Comparison of ENCODE assay signal across 12 cellular contexts in the genomic region with DNA sequence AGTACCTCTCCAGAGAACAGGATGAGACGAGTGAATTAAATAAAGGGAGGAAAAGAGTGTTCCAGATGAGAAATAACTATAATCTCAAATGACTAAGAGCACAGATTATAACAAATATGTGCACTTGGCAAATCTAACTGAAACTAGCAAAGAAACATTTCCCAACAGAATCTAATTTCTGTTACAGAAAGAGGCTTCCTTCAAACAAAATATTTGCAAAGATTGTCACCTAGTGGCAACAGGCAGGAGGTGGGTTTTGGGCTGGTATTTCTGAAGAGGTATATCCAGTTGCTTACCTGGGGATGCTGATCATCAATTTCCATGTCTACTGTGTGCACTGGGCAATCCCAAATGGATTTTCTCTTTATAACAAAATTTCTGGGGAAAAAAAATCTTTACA. TPM values are rescaled to one million over a fixed set of nuclear protein-coding genes. Genes with fewer than 3 reads are reported as not detected.
DNase-seq lines count a peak whose midpoint lies in the region; ATAC-seq and TF ChIP-seq lines count a peak whose summit lies in the region.
"Had no signal": no experiment of that assay in that cellular context is flagged by ENCODE, and none has a peak within 500 bp of the region (broad histone marks: within the 10 kb centered on the region; RNA-seq: fewer than 3 reads in every experiment).

No MANE protein-coding gene starts in this region.

- intact Hi-C loops in Right ventricle myocardium inferior (cut with DNase I): no loop called here
- intact Hi-C loops in heart right ventricle (cut with DNase I): loop anchor here in 2 of 10 donors (10.0 kb wide), 3 partner anchors 583 to 893 kb away; no protein-coding TSS in a partner anchor
- intact Hi-C loops in esophagus muscularis mucosa (cut with DNase I): no loop called here
- intact Hi-C loops in activated CD4-positive, alpha-beta T cell treated with anti-CD3 and anti-CD28 coated beads, Interleukin-2, amount 10 ng/mL, durations not matched to agents 24 days and 14 days (cut with micrococcal nuclease): no loop called here

- no peaks in the 10 kb centered on the region for H3K36me3 ChIP-seq in heart right ventricle
- no peaks in the 10 kb centered on the region for H3K36me3 ChIP-seq in esophagus muscularis mucosa
- no peaks in the 10 kb centered on the region for H3K36me3 ChIP-seq in thoracic aorta
- H3K36me3 ChIP-seq: spleen, transverse colon had no signal

- H3K9me3 Mint-ChIP-seq in activated CD4-positive, alpha-beta T cell treated with anti-CD3 and anti-CD28 coated beads, Interleukin-2, amount 10 ng/mL, durations not matched to agents 24 days and 14 days: no peaks in the 10 kb centered on the region

- H3K4me1 ChIP-seq in heart right ventricle: peaks cover 0 to 7% (median 2%) of the 10 kb centered on the region in 9 donors
- H3K4me1 ChIP-seq in esophagus muscularis mucosa: peaks cover 0 to 14% (median 7%) of the 10 kb centered on the region in 4 donors
- no peaks in the 10 kb centered on the region for H3K4me1 ChIP-seq in thoracic aorta (ENCODE audit: control insufficient read depth in 1 of 2, low read depth in 2 of 2)

- no peaks in the 10 kb centered on the region for H3K36me3 Mint-ChIP-seq in activated CD4-positive, alpha-beta T cell treated with anti-CD3 and anti-CD28 coated beads, Interleukin-2, amount 10 ng/mL, durations not matched to agents 24 days and 14 days (ENCODE audit: low read depth)

- ATAC-seq in Right ventricle myocardium inferior (peak; percentile 14), heart right ventricle (no peak), thoracic aorta (ENCODE audit: insufficient number of reproducible peaks, low FRiP score, low read depth) (no peak)

- no peak overlapping the region for H3K4me3 ChIP-seq in heart right ventricle
- H3K4me3 ChIP-seq in esophagus muscularis mucosa: no peak overlapping the region
- no peak overlapping the region for H3K4me3 ChIP-seq in thoracic aorta
- H3K4me3 ChIP-seq: spleen, transverse colon had no signal

- no peak overlapping the region for H3K27ac Mint-ChIP-seq in activated CD4-positive, alpha-beta T cell treated with anti-CD3 and anti-CD28 coated beads, Interleukin-2, amount 10 ng/mL, durations not matched to agents 24 days and 14 days

- peak in 3 of 9 donors; percentile 23 to 30 (median 30) for TF ChIP-seq CTCF in heart right ventricle (IDR thresholded peaks at IDR 0.05)
- peak; percentile 14 to 37 (median 30) for TF ChIP-seq CTCF in esophagus muscularis mucosa (IDR thresholded peaks at IDR 0.05)
- peak; percentile 8 for TF ChIP-seq CTCF in thoracic aorta (IDR thresholded peaks at IDR 0.05)

- peaks cover 47% of the 10 kb centered on the region for H3K27me3 Mint-ChIP-seq in activated CD4-positive, alpha-beta T cell treated with anti-CD3 and anti-CD28 coated beads, Interleukin-2, amount 10 ng/mL, durations not matched to agents 24 days and 14 days

- no peak for TF ChIP-seq EP300 in esophagus muscularis mucosa (IDR thresholded peaks at IDR 0.05)

- peaks cover 12% of the 10 kb centered on the region for H3K4me1 Mint-ChIP-seq in activated CD4-positive, alpha-beta T cell treated with anti-CD3 and anti-CD28 coated beads, Interleukin-2, amount 10 ng/mL, durations not matched to agents 24 days and 14 days

- TF ChIP-seq POLR2A in esophagus muscularis mucosa (IDR thresholded peaks at IDR 0.05; ENCODE audit: low read depth): no peak

- H3K27me3 ChIP-seq in heart right ventricle (peaks cover 0 to 37% (median 13%) of the 10 kb centered on the region in 7 donors), esophagus muscularis mucosa (no peaks in the 10 kb centered on the region), thoracic aorta (replicated peaks; ENCODE audit: insufficient read depth) (no peaks in the 10 kb centered on the region)
- H3K27me3 ChIP-seq: transverse colon had no signal

- no peak overlapping the region for H3K27ac ChIP-seq in heart right ventricle
- H3K27ac ChIP-seq in esophagus muscularis mucosa (replicated peaks in 1 of 4): no peak overlapping the region
- H3K27ac ChIP-seq in thoracic aorta: no peak overlapping the region
- H3K27ac ChIP-seq: spleen, transverse colon had no signal

- no peaks in the 10 kb centered on the region for H3K9me3 ChIP-seq in heart right ventricle
- no peaks in the 10 kb centered on the region for H3K9me3 ChIP-seq in esophagus muscularis mucosa
- H3K9me3 ChIP-seq in thoracic aorta: no peaks in the 10 kb centered on the region
- H3K9me3 ChIP-seq: spleen, transverse colon had no signal

- DNase-seq in Right ventricle myocardium inferior (ENCODE audit: missing footprints): no peak
- no peak for DNase-seq in heart right ventricle
- DNase-seq in NCI-H69 (lab: John Stamatoyannopoulos, UW): peak; percentile 31
- no peak for DNase-seq in esophagus muscularis mucosa (ENCODE audit: extremely low spot score)
- DNase-seq in thoracic aorta (ENCODE audit: low spot score): no peak
- no peak for DNase-seq in activated CD4-positive, alpha-beta T cell treated with anti-CD3 and anti-CD28 coated beads, Interleukin-2, amount 10 ng/mL, durations not matched to agents 24 days and 14 days
- no peak for DNase-seq in T-helper 9 cell
- no peak for DNase-seq in T-helper 1 cell
- DNase-seq: activated effector memory CD4-positive, alpha-beta T cell treated with anti-CD3 and anti-CD28 coated beads, Interleukin-2, amount 50 U/mL, for 16 hours; DMS79 treated with DMSO at 0.1 percent for 48 hours; spleen; transverse colon had no signal

- 29 to 37% methylated on average over 1 of the region's 1 CpG for WGBS in heart right ventricle, 2 donors
- 41% methylated on average over 1 of the region's 1 CpG for WGBS in esophagus muscularis mucosa

- no peak overlapping the region for H3K4me3 Mint-ChIP-seq in activated CD4-positive, alpha-beta T cell treated with anti-CD3 and anti-CD28 coated beads, Interleukin-2, amount 10 ng/mL, durations not matched to agents 24 days and 14 days

RNA-seq across cellular contexts. Expression of a gene that starts 5.6 kb away (rescaled TPM):
- total RNA-seq in Right ventricle myocardium inferior (4.6 TPM), heart right ventricle (1 to 10 TPM; 2.9 to 5.7 (median 4.2) TPM), esophagus muscularis mucosa (10 to 100 TPM in 2 of 4 donors, 1 to 10 TPM in 2; 3.5 to 12.0 (median 7.0) TPM), thoracic aorta (1 to 10 TPM; 1.9 to 6.8 TPM)
- polyA plus RNA-seq in heart right ventricle: 1 to 10 TPM; 4.0 TPM
- total RNA-seq in activated CD4-positive, alpha-beta T cell treated with anti-CD3 and anti-CD28 coated beads, Interleukin-2, amount 10 ng/mL, durations not matched to agents 24 days and 14 days: 36.9 and 38.5 TPM in 2 replicates

RNA-seq across cellular contexts. Expression of a gene that starts 59.1 kb away (rescaled TPM):
- total RNA-seq in Right ventricle myocardium inferior (7.9 TPM), heart right ventricle (10 to 100 TPM in 2 of 10 donors, 1 to 10 TPM in 8; 1.2 to 24.6 (median 5.2) TPM), esophagus muscularis mucosa (10 to 100 TPM in 3 of 4 donors, 1 to 10 TPM in 1; 9.2 to 18.3 (median 13.7) TPM), thoracic aorta (10 to 100 TPM; 32.1 to 40.3 TPM)
- 1 to 10 TPM; 1.2 to 3.0 TPM for polyA plus RNA-seq in heart right ventricle
- total RNA-seq in activated CD4-positive, alpha-beta T cell treated with anti-CD3 and anti-CD28 coated beads, Interleukin-2, amount 10 ng/mL, durations not matched to agents 24 days and 14 days: 206 and 215 TPM in 2 replicates
